In genomic region chr6:137094411-137095008, GRCh38 we compare ENCODE assay signal across 8 cellular contexts. TPM values are rescaled to one million over a fixed set of nuclear protein-coding genes. Genes with fewer than 3 reads are reported as not detected.
DNase-seq lines count a peak whose midpoint lies in the region; ATAC-seq and TF ChIP-seq lines count a peak whose summit lies in the region.

No MANE protein-coding gene starts in this region.

- H3K27me3 ChIP-seq in Peyer's patch (no peaks in the 10 kb centered on the region), neutrophil (peaks cover 2% of the 10 kb centered on the region), upper lobe of left lung (no peaks in the 10 kb centered on the region)

- H3K27ac ChIP-seq in Peyer's patch (peak overlapping the region in 2 of 4 donors; percentile 52 to 76), neutrophil (no peak overlapping the region), upper lobe of left lung (no peak overlapping the region)

- TF ChIP-seq POLR2A in Peyer's patch (IDR thresholded peaks at IDR 0.05) (no peak), upper lobe of left lung (IDR thresholded peaks at IDR 0.05) (no peak)

- peak; percentile 24 for DNase-seq in NCI-H1436 (lab: John Stamatoyannopoulos, UW)
- no peak for DNase-seq in NCI-H1436 treated with DMSO at 0.1 percent for 48 hours (lab: John Stamatoyannopoulos, UW)
- DNase-seq in HT1080 (ENCODE audit: low read depth), result peak; percentile 74
- DNase-seq in Peyer's patch, result peak in 2 of 3 donors; percentile 61 to 87
- peak; percentile 11 for DNase-seq in activated T-helper 1 cell treated with Interleukin-2 at 50 U/mL for 16 hours (ENCODE audit: low read depth)
- DNase-seq in fibroblast of the aortic adventitia (ENCODE audit: low read depth), result peak; percentile 85
- peak in 1 of 2 donors; percentile 31 for DNase-seq in upper lobe of left lung

- no peak overlapping the region for H3K4me3 ChIP-seq in Peyer's patch
- H3K4me3 ChIP-seq in fibroblast of the aortic adventitia (ENCODE audit: low read depth, low read length), result no peak overlapping the region
- no peak overlapping the region for H3K4me3 ChIP-seq in neutrophil (ENCODE audit: low read depth in 1 of 2, low read length in 1 of 2)
- no peak overlapping the region for H3K4me3 ChIP-seq in upper lobe of left lung

- 34 to 37% methylated on average over 5 of the region's 5 CpGs for WGBS in upper lobe of left lung, 2 donors

- no peaks in the 10 kb centered on the region for H3K9me3 ChIP-seq in Peyer's patch
- H3K9me3 ChIP-seq in neutrophil, result no peaks in the 10 kb centered on the region
- no peaks in the 10 kb centered on the region for H3K9me3 ChIP-seq in upper lobe of left lung

- peaks cover 0 to 10% (median 3%) of the 10 kb centered on the region in 4 donors for H3K4me1 ChIP-seq in Peyer's patch
- H3K4me1 ChIP-seq in neutrophil (ENCODE audit: control insufficient read depth in 1 of 2, insufficient read depth in 1 of 2, low read depth in 1 of 2, low read length in 1 of 2), result peaks cover 0 to 2% of the 10 kb centered on the region in 2 experiments
- H3K4me1 ChIP-seq in upper lobe of left lung, result peaks cover 0 to 8% (median 5%) of the 10 kb centered on the region in 4 donors

- TF ChIP-seq CTCF in Peyer's patch (IDR thresholded peaks at IDR 0.05) (peak; percentile 49 to 94 (median 78)), fibroblast of the aortic adventitia (IDR thresholded peaks at IDR 0.05; ENCODE audit: insufficient read depth, low read length) (peak; percentile 78), neutrophil (IDR thresholded peaks at IDR 0.05) (peak; percentile 41), upper lobe of left lung (IDR thresholded peaks at IDR 0.05) (peak; percentile 63 to 77 (median 67))

- ATAC-seq in upper lobe of left lung (ENCODE audit: low FRiP score in 2 of 2), result peak in 1 of 2 donors; percentile 92

- H3K36me3 ChIP-seq in Peyer's patch, result no peaks in the 10 kb centered on the region
- H3K36me3 ChIP-seq in neutrophil, result no peaks in the 10 kb centered on the region
- H3K36me3 ChIP-seq in upper lobe of left lung, result no peaks in the 10 kb centered on the region

- no peak for TF ChIP-seq EP300 in upper lobe of left lung (IDR thresholded peaks at IDR 0.05)

RNA-seq across cellular contexts. Expression of gene IL20RA, which starts 49.7 kb away (rescaled TPM):
- not detected in 2 replicates for total RNA-seq in HT1080 (2014; rRNA removed; shearing (Covaris generic))
- polyA plus RNA-seq in HT1080 (2015; cell fraction: cytosol; rRNA removed), result not detected in 2 replicates
- not detected in 2 replicates for polyA plus RNA-seq in HT1080 (2015; cell fraction: nucleus; rRNA removed)
- total RNA-seq in Peyer's patch, result 1 to 10 TPM in 2 of 4 donors, under 1 TPM in 1, not detected in 1; 0.47 to 2.5 (median 1.7) TPM
- total RNA-seq in fibroblast of the aortic adventitia (ENCODE audit: low replicate concordance), result 0.18 and 0.90 TPM in 2 replicates
- 10 to 100 TPM in 3 of 6 donors, 1 to 10 TPM in 3; 7.5 to 44.8 (median 9.7) TPM for total RNA-seq in upper lobe of left lung
